In the genomic region with DNA sequence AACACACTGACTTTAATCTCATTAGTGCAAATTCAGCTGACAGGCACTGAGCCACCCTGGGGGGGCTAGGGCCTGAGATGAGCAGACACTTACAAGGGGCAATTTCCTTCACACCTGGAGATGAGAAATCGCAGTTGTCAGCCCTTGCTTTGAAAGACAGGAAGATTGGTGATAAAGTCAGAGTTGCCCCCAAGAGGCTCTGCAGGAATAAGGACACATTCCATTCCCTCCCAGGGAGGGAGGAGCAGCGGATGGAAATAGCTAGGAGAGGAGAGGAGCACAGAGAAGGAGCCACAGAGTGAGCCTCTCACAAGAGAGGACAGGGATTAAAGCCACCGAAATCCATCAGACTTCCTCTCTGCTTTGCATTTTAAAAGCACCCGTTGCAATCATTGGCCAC, we compare ENCODE assay signal across 16 cellular contexts.
DNase-seq lines count a peak whose midpoint lies in the region; ATAC-seq and TF ChIP-seq lines count a peak whose summit lies in the region.
"Had no signal": no experiment of that assay in that cellular context is flagged by ENCODE, and none has a peak within 500 bp of the region (broad histone marks: within the 10 kb centered on the region; RNA-seq: fewer than 3 reads in every experiment).

No MANE protein-coding gene starts in this region.

- no peaks in the 10 kb centered on the region for H3F3A ChIP-seq in GM23338 (replicated peaks; ENCODE audit: low read depth)

- H3K4me3 ChIP-seq in GM23338, result no peak overlapping the region
- H3K4me3 ChIP-seq in CD4-positive, alpha-beta memory T cell (ENCODE audit: low read length in 2 of 2), result no peak overlapping the region
- no peak overlapping the region for H3K4me3 ChIP-seq in dorsolateral prefrontal cortex
- H3K4me3 ChIP-seq: K562, PC-9 had no signal

- H3K4me2 ChIP-seq in GM23338, result 0 out of 2 replicates have a peak overlapping the region, but pooled peaks have one; percentile 50
- H3K4me2 ChIP-seq: PC-9 had no signal

- intact Hi-C loops in CD4-positive, alpha-beta memory T cell (cut with micrococcal nuclease), result no loop called here
- intact Hi-C loops in dorsolateral prefrontal cortex (cut with DNase I), result no loop called here

- TF ChIP-seq CTCF in GM23338 (conservative IDR thresholded peaks at IDR 0.05; ENCODE audit: low read depth in 2 of 2), result 0 out of 4 replicates have a peak, but pooled peaks of 1 of the 2 experiments have one; percentile 8
- no peak for TF ChIP-seq CTCF in nephron progenitor cell (IDR thresholded peaks at IDR 0.05)
- no peak for TF ChIP-seq CTCF in dorsolateral prefrontal cortex (IDR thresholded peaks at IDR 0.05 in 54 of 56, conservative IDR thresholded peaks at IDR 0.05 in 2 of 56; ENCODE audit: low read depth in 1 of 56, partially characterized antibody in 56 of 56)

- POLR2A ChIA-PET in CD4-positive, alpha-beta memory T cell (lab: Charles Lee; ENCODE audit: partially characterized antibody), result no interaction called here

- ATAC-seq in GM23338, result peak; percentile 91
- ATAC-seq: K562 had no signal

- H3K4me1 Mint-ChIP-seq in GM23338, result peaks cover 3% of the 10 kb centered on the region; the same call in 1 of the 3 replicates
- H3K4me1 Mint-ChIP-seq in nephron progenitor cell, result peaks cover 24% of the 10 kb centered on the region
- H3K4me1 Mint-ChIP-seq in CD4-positive, alpha-beta memory T cell, result no peaks in the 10 kb centered on the region

- H3K36me3 ChIP-seq in GM23338 (ENCODE audit: insufficient read depth), result no peaks in the 10 kb centered on the region
- no peaks in the 10 kb centered on the region for H3K36me3 ChIP-seq in CD4-positive, alpha-beta memory T cell (ENCODE audit: insufficient read depth, low read length)

- H3K27ac Mint-ChIP-seq in GM23338 (no peak overlapping the region), nephron progenitor cell (no peak overlapping the region)
- H3K27ac Mint-ChIP-seq in CD4-positive, alpha-beta memory T cell, result no peak overlapping the region

- H3K27me3 ChIP-seq in GM23338 (ENCODE audit: insufficient read depth) (no peaks in the 10 kb centered on the region), dorsolateral prefrontal cortex (peaks cover 0 to 23% (median 3%) of the 10 kb centered on the region in 45 donors)
- H3K27me3 ChIP-seq in CD4-positive, alpha-beta memory T cell (ENCODE audit: insufficient read depth, low read length), result no peaks in the 10 kb centered on the region

- H3K36me3 Mint-ChIP-seq in GM23338 (ENCODE audit: low read depth), result no peaks in the 10 kb centered on the region
- no peaks in the 10 kb centered on the region for H3K36me3 Mint-ChIP-seq in nephron progenitor cell (ENCODE audit: low read depth)
- no peaks in the 10 kb centered on the region for H3K36me3 Mint-ChIP-seq in CD4-positive, alpha-beta memory T cell

- peaks cover 16% of the 10 kb centered on the region; the same call in 1 of the 2 replicates for H3K4me1 ChIP-seq in GM23338 (ENCODE audit: insufficient read depth)
- H3K4me1 ChIP-seq in CD4-positive, alpha-beta memory T cell (ENCODE audit: insufficient read depth, low read length), result no peaks in the 10 kb centered on the region

- H3K9me3 Mint-ChIP-seq in GM23338 (no peaks in the 10 kb centered on the region), nephron progenitor cell (no peaks in the 10 kb centered on the region)
- peaks cover 0 to 5% (median 0%) of the 10 kb centered on the region in 8 donors for H3K9me3 Mint-ChIP-seq in CD4-positive, alpha-beta memory T cell

- H3K9me2 ChIP-seq in GM23338 (ENCODE audit: insufficient read depth), result peaks cover 9% of the 10 kb centered on the region; the same call in 1 of the 2 replicates

- no peaks in the 10 kb centered on the region for H4K20me1 ChIP-seq in GM23338 (replicated peaks; ENCODE audit: insufficient read depth)

- peaks cover 8% of the 10 kb centered on the region for H3K27me3 Mint-ChIP-seq in GM23338 (ENCODE audit: insufficient read depth, low read depth, poor library complexity)
- H3K27me3 Mint-ChIP-seq in nephron progenitor cell (ENCODE audit: low read depth, poor library complexity), result peaks cover 6% of the 10 kb centered on the region
- peaks cover 4 to 6% of the 10 kb centered on the region in 2 donors for H3K27me3 Mint-ChIP-seq in CD4-positive, alpha-beta memory T cell

- H3K4me3 Mint-ChIP-seq in GM23338, result no peak overlapping the region
- H3K4me3 Mint-ChIP-seq in nephron progenitor cell, result no peak overlapping the region
- no peak overlapping the region for H3K4me3 Mint-ChIP-seq in CD4-positive, alpha-beta memory T cell

- DNase-seq in GM23338 (ENCODE audit: low spot score) (peak; percentile 61), NCI-H526 (lab: John Stamatoyannopoulos, UW) (peak; percentile 93 to 95), iPS DF 4.7 (ENCODE audit: extremely low read depth, low spot score) (peak; percentile 51), nephron progenitor cell (peak; percentile 15), dorsolateral prefrontal cortex (no peak), NCI-H748 treated with DMSO at 0.1 percent for 48 hours (lab: John Stamatoyannopoulos, UW) (no peak)
- DNase-seq in CD4-positive, alpha-beta memory T cell, result no peak
- DNase-seq: C1 segment of cervical spinal cord, DMS79 treated with DMSO at 0.1 percent for 48 hours, NCI-H1105 treated with DMSO at 0.1 percent for 48 hours, NCI-H1694, NCI-H2107, NCI-H510A, PC-9 had no signal

- 0 out of 2 replicates have a peak overlapping the region, but pooled peaks have one; percentile 4 for H2AFZ ChIP-seq in GM23338
- H2AFZ ChIP-seq: PC-9 had no signal

- CTCF ChIA-PET in CD4-positive, alpha-beta memory T cell (lab: Charles Lee; ENCODE audit: partially characterized antibody), result interaction anchor here (1.0 kb wide), 1 partner anchor 83 kb away, joined by 3 read pairs; no protein-coding TSS in a partner anchor

- no peaks in the 10 kb centered on the region for H3K79me2 ChIP-seq in GM23338 (replicated peaks; ENCODE audit: insufficient read depth)

- H3K27ac ChIP-seq in GM23338 (ENCODE audit: low read depth) (no peak overlapping the region), dorsolateral prefrontal cortex (no peak overlapping the region)
- H3K27ac ChIP-seq in CD4-positive, alpha-beta memory T cell (ENCODE audit: low read depth, low read length), result no peak overlapping the region
- H3K27ac ChIP-seq: PC-9, RWPE1 had no signal

- no peaks in the 10 kb centered on the region for H3K9me3 ChIP-seq in CD4-positive, alpha-beta memory T cell (ENCODE audit: control insufficient read depth in 1 of 2, low read length in 2 of 2)

TF ChIP-seq in GM23338, 12 proteins besides CTCF, POLR2A, EP300 and RAD21:
- TF ChIP-seq, protein P1, sequence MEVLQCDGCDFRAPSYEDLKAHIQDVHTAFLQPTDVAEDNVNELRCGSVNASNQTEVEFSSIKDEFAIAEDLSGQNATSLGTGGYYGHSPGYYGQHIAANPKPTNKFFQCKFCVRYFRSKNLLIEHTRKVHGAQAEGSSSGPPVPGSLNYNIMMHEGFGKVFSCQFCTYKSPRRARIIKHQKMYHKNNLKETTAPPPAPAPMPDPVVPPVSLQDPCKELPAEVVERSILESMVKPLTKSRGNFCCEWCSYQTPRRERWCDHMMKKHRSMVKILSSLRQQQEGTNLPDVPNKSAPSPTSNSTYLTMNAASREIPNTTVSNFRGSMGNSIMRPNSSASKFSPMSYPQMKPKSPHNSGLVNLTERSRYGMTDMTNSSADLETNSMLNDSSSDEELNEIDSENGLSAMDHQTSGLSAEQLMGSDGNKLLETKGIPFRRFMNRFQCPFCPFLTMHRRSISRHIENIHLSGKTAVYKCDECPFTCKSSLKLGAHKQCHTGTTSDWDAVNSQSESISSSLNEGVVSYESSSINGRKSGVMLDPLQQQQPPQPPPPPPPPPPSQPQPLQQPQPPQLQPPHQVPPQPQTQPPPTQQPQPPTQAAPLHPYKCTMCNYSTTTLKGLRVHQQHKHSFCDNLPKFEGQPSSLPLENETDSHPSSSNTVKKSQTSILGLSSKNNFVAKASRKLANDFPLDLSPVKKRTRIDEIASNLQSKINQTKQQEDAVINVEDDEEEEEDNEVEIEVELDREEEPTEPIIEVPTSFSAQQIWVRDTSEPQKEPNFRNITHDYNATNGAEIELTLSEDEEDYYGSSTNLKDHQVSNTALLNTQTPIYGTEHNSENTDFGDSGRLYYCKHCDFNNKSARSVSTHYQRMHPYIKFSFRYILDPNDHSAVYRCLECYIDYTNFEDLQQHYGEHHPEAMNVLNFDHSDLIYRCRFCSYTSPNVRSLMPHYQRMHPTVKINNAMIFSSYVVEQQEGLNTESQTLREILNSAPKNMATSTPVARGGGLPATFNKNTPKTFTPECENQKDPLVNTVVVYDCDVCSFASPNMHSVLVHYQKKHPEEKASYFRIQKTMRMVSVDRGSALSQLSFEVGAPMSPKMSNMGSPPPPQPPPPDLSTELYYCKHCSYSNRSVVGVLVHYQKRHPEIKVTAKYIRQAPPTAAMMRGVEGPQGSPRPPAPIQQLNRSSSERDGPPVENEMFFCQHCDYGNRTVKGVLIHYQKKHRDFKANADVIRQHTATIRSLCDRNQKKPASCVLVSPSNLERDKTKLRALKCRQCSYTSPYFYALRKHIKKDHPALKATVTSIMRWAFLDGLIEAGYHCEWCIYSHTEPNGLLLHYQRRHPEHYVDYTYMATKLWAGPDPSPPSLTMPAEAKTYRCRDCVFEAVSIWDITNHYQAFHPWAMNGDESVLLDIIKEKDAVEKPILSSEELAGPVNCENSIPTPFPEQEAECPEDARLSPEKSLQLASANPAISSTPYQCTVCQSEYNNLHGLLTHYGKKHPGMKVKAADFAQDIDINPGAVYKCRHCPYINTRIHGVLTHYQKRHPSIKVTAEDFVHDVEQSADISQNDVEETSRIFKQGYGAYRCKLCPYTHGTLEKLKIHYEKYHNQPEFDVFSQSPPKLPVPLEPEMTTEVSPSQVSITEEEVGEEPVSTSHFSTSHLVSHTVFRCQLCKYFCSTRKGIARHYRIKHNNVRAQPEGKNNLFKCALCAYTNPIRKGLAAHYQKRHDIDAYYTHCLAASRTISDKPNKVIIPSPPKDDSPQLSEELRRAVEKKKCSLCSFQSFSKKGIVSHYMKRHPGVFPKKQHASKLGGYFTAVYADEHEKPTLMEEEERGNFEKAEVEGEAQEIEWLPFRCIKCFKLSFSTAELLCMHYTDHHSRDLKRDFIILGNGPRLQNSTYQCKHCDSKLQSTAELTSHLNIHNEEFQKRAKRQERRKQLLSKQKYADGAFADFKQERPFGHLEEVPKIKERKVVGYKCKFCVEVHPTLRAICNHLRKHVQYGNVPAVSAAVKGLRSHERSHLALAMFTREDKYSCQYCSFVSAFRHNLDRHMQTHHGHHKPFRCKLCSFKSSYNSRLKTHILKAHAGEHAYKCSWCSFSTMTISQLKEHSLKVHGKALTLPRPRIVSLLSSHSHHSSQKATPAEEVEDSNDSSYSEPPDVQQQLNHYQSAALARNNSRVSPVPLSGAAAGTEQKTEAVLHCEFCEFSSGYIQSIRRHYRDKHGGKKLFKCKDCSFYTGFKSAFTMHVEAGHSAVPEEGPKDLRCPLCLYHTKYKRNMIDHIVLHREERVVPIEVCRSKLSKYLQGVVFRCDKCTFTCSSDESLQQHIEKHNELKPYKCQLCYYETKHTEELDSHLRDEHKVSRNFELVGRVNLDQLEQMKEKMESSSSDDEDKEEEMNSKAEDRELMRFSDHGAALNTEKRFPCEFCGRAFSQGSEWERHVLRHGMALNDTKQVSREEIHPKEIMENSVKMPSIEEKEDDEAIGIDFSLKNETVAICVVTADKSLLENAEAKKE (CRISPR knock-in tag; IDR thresholded peaks at IDR 0.05), result peak; percentile 82
- no peak for TF ChIP-seq ZNF331 (CRISPR knock-in tag; IDR thresholded peaks at IDR 0.05; ENCODE audit: low read depth)

Comparison
In these comparisons a context has a peak if more than half of its experiments do, and no peak if none do; other contexts are left out.
1. DNase-seq: peak in GM23338 (single experiment), NCI-H526 (2 of 2), iPS DF 4.7 (single experiment) and nephron progenitor cell (single experiment); none in CD4-positive, alpha-beta memory T cell (0 of 5), dorsolateral prefrontal cortex (0 of 10) and NCI-H748 treated with DMSO at 0.1 percent for 48 hours (single experiment).